In the genomic region with DNA sequence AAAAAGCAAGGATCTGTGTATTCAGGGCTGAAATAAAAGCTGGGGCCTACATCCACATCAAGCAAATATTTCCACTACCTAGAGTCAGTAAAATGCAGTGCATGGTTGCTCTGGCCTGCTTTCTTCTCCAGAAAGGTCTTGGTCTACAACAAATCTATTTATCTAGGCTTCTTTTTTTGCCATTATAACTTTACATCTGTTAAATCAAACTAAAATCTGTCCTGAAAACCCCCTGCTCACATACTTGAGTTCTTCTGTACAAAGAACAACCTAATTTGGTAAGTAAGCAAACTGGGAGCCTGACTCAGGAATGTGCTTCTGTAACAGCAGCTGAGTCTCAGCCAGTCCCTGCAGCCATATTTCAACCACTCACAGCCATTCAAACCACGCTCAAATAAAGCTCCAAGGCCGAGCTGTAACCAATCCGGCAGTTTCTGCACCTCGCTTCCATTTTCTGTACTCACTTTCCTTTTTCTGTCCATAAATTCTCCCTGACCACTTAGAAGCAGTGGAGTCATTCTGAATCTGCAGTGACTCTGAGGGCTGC, we compare ENCODE assay signal across 8 cellular contexts.
DNase-seq lines count a peak whose midpoint lies in the region; ATAC-seq and TF ChIP-seq lines count a peak whose summit lies in the region.

No MANE protein-coding gene starts in this region.

- H3K36me3 ChIP-seq in ovary: no peaks in the 10 kb centered on the region

- DNase-seq in AG10803 (ENCODE audit: low read depth) (peak; percentile 83), Right ventricle myocardium superior (no peak), ovary (no peak), NCI-H748 (lab: John Stamatoyannopoulos, UW; ENCODE audit: unreplicated experiment) (no peak), NCI-H1436 treated with DMSO at 0.1 percent for 48 hours (lab: John Stamatoyannopoulos, UW) (no peak)

- TF ChIP-seq POLR2A in ovary (IDR thresholded peaks at IDR 0.05): no peak

- 31 to 57% (median 50%) methylated on average over 4 of the region's 4 CpGs for WGBS in ovary, 3 donors

- H3K4me3 ChIP-seq in AG10803 (ENCODE audit: low read length): no peak overlapping the region
- no peak overlapping the region for H3K4me3 ChIP-seq in ovary

- intact Hi-C loops in Right ventricle myocardium superior (cut with DNase I): no loop called here
- intact Hi-C loops in ovary (cut with DNase I): no loop called here

- no peaks in the 10 kb centered on the region for H3K27me3 ChIP-seq in ovary

- TF ChIP-seq EP300 in ovary (IDR thresholded peaks at IDR 0.05): peak; percentile 4

- no peak for TF ChIP-seq CTCF in AG10803 (conservative IDR thresholded peaks at IDR 0.05; ENCODE audit: low read length)
- TF ChIP-seq CTCF in ovary (IDR thresholded peaks at IDR 0.05): no peak

- peaks cover 9% of the 10 kb centered on the region for H3K4me1 ChIP-seq in ovary (ENCODE audit: insufficient read depth)

- H3K27ac ChIP-seq in ovary: peak overlapping the region in 1 of 2 donors; percentile 59

- ATAC-seq in SK-N-SH treated with all-trans-retinoic acid at 6 μM for 48 hours (peak; percentile 23), Right ventricle myocardium superior (ENCODE audit: poor library complexity) (peak; percentile 27), HG02938 (IDR thresholded peaks at IDR 0.05; ENCODE audit: unreplicated experiment) (no peak), HG03025 (IDR thresholded peaks at IDR 0.05; ENCODE audit: low FRiP score, unreplicated experiment) (no peak)

- no peaks in the 10 kb centered on the region for H3K9me3 ChIP-seq in ovary

TF ChIP-seq in SK-N-SH treated with all-trans-retinoic acid at 6 μM for 48 hours, 23 proteins besides CTCF, POLR2A, EP300 and RAD21:
- TF ChIP-seq ARNTL (CRISPR knock-in tag; IDR thresholded peaks at IDR 0.05; ENCODE audit: borderline replicate concordance, low read depth) (no peak), OSR1 (CRISPR knock-in tag; IDR thresholded peaks at IDR 0.05) (no peak), BACH2 (CRISPR knock-in tag; IDR thresholded peaks at IDR 0.05; ENCODE audit: borderline replicate concordance) (no peak)
- TF ChIP-seq, protein P1, sequence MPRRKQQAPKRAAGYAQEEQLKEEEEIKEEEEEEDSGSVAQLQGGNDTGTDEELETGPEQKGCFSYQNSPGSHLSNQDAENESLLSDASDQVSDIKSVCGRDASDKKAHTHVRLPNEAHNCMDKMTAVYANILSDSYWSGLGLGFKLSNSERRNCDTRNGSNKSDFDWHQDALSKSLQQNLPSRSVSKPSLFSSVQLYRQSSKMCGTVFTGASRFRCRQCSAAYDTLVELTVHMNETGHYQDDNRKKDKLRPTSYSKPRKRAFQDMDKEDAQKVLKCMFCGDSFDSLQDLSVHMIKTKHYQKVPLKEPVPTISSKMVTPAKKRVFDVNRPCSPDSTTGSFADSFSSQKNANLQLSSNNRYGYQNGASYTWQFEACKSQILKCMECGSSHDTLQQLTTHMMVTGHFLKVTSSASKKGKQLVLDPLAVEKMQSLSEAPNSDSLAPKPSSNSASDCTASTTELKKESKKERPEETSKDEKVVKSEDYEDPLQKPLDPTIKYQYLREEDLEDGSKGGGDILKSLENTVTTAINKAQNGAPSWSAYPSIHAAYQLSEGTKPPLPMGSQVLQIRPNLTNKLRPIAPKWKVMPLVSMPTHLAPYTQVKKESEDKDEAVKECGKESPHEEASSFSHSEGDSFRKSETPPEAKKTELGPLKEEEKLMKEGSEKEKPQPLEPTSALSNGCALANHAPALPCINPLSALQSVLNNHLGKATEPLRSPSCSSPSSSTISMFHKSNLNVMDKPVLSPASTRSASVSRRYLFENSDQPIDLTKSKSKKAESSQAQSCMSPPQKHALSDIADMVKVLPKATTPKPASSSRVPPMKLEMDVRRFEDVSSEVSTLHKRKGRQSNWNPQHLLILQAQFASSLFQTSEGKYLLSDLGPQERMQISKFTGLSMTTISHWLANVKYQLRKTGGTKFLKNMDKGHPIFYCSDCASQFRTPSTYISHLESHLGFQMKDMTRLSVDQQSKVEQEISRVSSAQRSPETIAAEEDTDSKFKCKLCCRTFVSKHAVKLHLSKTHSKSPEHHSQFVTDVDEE (CRISPR knock-in tag; IDR thresholded peaks at IDR 0.05): no peak
- TF ChIP-seq, protein P2, sequence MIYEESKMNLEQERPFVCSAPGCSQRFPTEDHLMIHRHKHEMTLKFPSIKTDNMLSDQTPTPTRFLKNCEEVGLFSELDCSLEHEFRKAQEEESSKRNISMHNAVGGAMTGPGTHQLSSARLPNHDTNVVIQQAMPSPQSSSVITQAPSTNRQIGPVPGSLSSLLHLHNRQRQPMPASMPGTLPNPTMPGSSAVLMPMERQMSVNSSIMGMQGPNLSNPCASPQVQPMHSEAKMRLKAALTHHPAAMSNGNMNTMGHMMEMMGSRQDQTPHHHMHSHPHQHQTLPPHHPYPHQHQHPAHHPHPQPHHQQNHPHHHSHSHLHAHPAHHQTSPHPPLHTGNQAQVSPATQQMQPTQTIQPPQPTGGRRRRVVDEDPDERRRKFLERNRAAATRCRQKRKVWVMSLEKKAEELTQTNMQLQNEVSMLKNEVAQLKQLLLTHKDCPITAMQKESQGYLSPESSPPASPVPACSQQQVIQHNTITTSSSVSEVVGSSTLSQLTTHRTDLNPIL (CRISPR knock-in tag; IDR thresholded peaks at IDR 0.05; ENCODE audit: low read depth): no peak

Comparison
In these comparisons a context has a peak if more than half of its experiments do, and no peak if none do; other contexts are left out.
1. ATAC-seq: peak in SK-N-SH treated with all-trans-retinoic acid at 6 μM for 48 hours (single experiment) and Right ventricle myocardium superior (single experiment); none in HG02938 (single experiment) and HG03025 (single experiment).